8 cellular contexts compared by ENCODE assay signal in the genomic region with DNA sequence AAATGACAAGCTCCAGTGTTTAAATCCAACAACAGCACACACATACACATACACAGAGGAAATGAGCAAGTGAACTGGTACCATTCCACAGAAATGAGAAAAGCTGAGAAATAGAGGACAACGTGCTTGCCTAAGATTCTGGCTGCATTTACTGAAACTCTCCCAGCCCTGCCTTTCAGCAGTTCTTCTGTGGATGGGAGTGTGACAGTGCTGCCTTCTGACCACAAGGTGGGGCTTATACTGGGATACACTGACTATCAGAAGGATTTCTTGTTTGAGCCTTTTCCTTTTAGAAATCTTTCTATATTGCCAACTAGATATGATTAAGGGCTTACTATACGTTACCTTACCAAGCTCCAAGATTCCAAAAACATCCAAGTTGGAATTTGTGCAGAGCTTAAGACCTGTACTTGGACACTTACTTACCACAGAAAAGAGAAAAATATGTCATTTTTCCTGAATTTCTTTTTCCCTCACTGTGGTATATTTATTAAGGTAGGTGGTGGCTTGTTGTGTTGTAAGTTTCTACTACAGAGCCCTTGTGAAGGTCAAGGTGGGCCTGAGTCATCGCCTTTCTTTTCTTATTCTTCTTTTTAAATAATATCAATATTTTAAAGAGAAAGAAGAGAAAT. TPM values are rescaled to one million over a fixed set of nuclear protein-coding genes. Genes with fewer than 3 reads are reported as not detected.
DNase-seq lines count a peak whose midpoint lies in the region; ATAC-seq and TF ChIP-seq lines count a peak whose summit lies in the region.

No MANE protein-coding gene starts in this region.

- H2AFZ ChIP-seq in mammary epithelial cell (ENCODE audit: low read depth, low read length): peak overlapping the region; percentile 14

- H3K4me1 Mint-ChIP-seq in immature natural killer cell: no peaks in the 10 kb centered on the region

- H3K27me3 Mint-ChIP-seq in immature natural killer cell (ENCODE audit: low read depth in 3 of 3): peaks cover 0 to 2% (median 0%) of the 10 kb centered on the region in 3 donors

- H3K27ac ChIP-seq in mammary epithelial cell (ENCODE audit: insufficient read depth, low read depth, low read length) (no peak overlapping the region), thyroid gland (no peak overlapping the region)

- no peaks in the 10 kb centered on the region for H4K20me1 ChIP-seq in mammary epithelial cell (ENCODE audit: insufficient read depth, low read length)

- H3K36me3 ChIP-seq in mammary epithelial cell (ENCODE audit: insufficient read depth, low read length) (no peaks in the 10 kb centered on the region), thyroid gland (no peaks in the 10 kb centered on the region)

- intact Hi-C loops in mammary epithelial cell (cut with micrococcal nuclease): loop anchor here (1.0 to 5.0 kb wide), 6 partner anchors 67 to 405 kb away; a partner anchor contains a TSS
- intact Hi-C loops in thyroid gland (cut with DNase I): no loop called here

- H3K79me2 ChIP-seq in mammary epithelial cell (ENCODE audit: insufficient read depth, low read length): no peaks in the 10 kb centered on the region

- H3K4me3 ChIP-seq in mammary epithelial cell (replicated peaks in 1 of 3; ENCODE audit: insufficient read depth in 1 of 3, low read depth in 2 of 3, low read length in 3 of 3): no peak overlapping the region
- no peak overlapping the region for H3K4me3 ChIP-seq in thyroid gland (replicated peaks in 1 of 3)

- dilution Hi-C loops in mammary epithelial cell (cut with HindIII; ENCODE audit: low sequenced_read_pairs): no loop called here

- H3K27me3 ChIP-seq in mammary epithelial cell (ENCODE audit: insufficient read depth, low read length): no peaks in the 10 kb centered on the region
- no peaks in the 10 kb centered on the region for H3K27me3 ChIP-seq in thyroid gland

- in situ Hi-C loops in mammary epithelial cell (cut with MboI; ENCODE audit: low sequenced_read_pairs in 2 of 2): loop anchor here in 1 of 2 donors (25.0 kb wide), 1 partner anchor 133 kb away; a partner anchor contains a TSS

- no peak for TF ChIP-seq POLR2A in thyroid gland (IDR thresholded peaks at IDR 0.05)

- H3K9me3 ChIP-seq in mammary epithelial cell (replicated peaks; ENCODE audit: insufficient read depth, low read length) (no peaks in the 10 kb centered on the region), thyroid gland (no peaks in the 10 kb centered on the region)

- no peak overlapping the region for H3K9ac ChIP-seq in mammary epithelial cell (ENCODE audit: insufficient read depth, low read length)

- H3K36me3 Mint-ChIP-seq in immature natural killer cell: no peaks in the 10 kb centered on the region

- peaks cover 0 to 6% (median 0%) of the 10 kb centered on the region in 6 donors for H3K9me3 Mint-ChIP-seq in immature natural killer cell

- TF ChIP-seq CTCF in mammary epithelial cell (conservative IDR thresholded peaks at IDR 0.05 in 1 of 2, IDR thresholded peaks at IDR 0.05 in 1 of 2; ENCODE audit: extremely low read depth in 1 of 2, insufficient read depth in 1 of 2, low read depth in 1 of 2, low read length in 2 of 2) (peak; percentile 88 to 96), thyroid gland (IDR thresholded peaks at IDR 0.05) (peak; percentile 55 to 79 (median 69))

- peaks cover 35% of the 10 kb centered on the region for H3K4me1 ChIP-seq in mammary epithelial cell (ENCODE audit: insufficient read depth, low read length)
- peaks cover 31% of the 10 kb centered on the region in 2 donors for H3K4me1 ChIP-seq in thyroid gland

- no peak overlapping the region for H3K4me2 ChIP-seq in mammary epithelial cell (ENCODE audit: insufficient read depth, low read depth, low read length)

- 29% methylated on average over 3 of the region's 3 CpGs for WGBS in mammary epithelial cell (ENCODE audit: low coverage, missing lambda C conversion rate)
- WGBS in thyroid gland, 2 donors: 49% methylated on average over 3 of the region's 3 CpGs

- no peak overlapping the region for H3K4me3 Mint-ChIP-seq in immature natural killer cell

- no peak overlapping the region for H3K27ac Mint-ChIP-seq in immature natural killer cell

- CTCF ChIA-PET in mammary epithelial cell (lab: Charles Lee; ENCODE audit: low non-redundant PET): no interaction called here

- DNase-seq in DMS153 treated with DMSO at 0.1 percent for 48 hours (lab: John Stamatoyannopoulos, UW; ENCODE audit: unreplicated experiment): peak; percentile 67
- DNase-seq in NOMO-1 (lab: John Stamatoyannopoulos, UW; ENCODE audit: unreplicated experiment in 2 of 2): peak; percentile 50 to 80
- DNase-seq in mammary epithelial cell: peak; percentile 84
- DNase-seq in kidney glomerular epithelial cell (lab: John Stamatoyannopoulos, UW): peak; percentile 77
- DNase-seq in thyroid gland: peak; percentile 65 to 68
- DNase-seq in immature natural killer cell: no peak

- ATAC-seq in GM19455 (IDR thresholded peaks at IDR 0.05; ENCODE audit: unreplicated experiment) (peak; percentile 62), HG03558 (IDR thresholded peaks at IDR 0.05; ENCODE audit: extremely low read depth, unreplicated experiment) (peak; percentile 50)

- BruUV-seq in mammary epithelial cell (replicated peaks; lab: Mats Ljungman, UMichigan): no TSS peak

RNA-seq across cellular contexts. Expression of a gene that starts 10.7 kb away (rescaled TPM):
- total RNA-seq in mammary epithelial cell: 10 to 100 TPM in 1 of 2 donors, 1 to 10 TPM in 1; 1.0 to 14.0 TPM
- polyA plus RNA-seq in mammary epithelial cell: 5.3 TPM
- polyA minus RNA-seq in mammary epithelial cell: 12.8 TPM
- 1 to 10 TPM; 1.4 to 3.8 (median 2.7) TPM for total RNA-seq in thyroid gland
- 1 to 10 TPM in 2 of 3 donors, not detected in 1; 1.8 to 2.1 TPM for polyA plus RNA-seq in immature natural killer cell

Comparison
In these comparisons a context has a peak if more than half of its experiments do, and no peak if none do; other contexts are left out.
1. DNase-seq: peak in DMS153 treated with DMSO at 0.1 percent for 48 hours (single experiment), NOMO-1 (2 of 2), mammary epithelial cell (single experiment), kidney glomerular epithelial cell (single experiment) and thyroid gland (2 of 2); none in immature natural killer cell (0 of 3).